In genomic region chr14:67491285-67491684, GRCh38 we compare ENCODE assay signal across 16 cellular contexts.
"Had no signal": no experiment of that assay in that cellular context is flagged by ENCODE, and none has a peak within 500 bp of the region (broad histone marks: within the 10 kb centered on the region; RNA-seq: fewer than 3 reads in every experiment).

No MANE protein-coding gene starts in this region.

- DNase-seq: activated CD4-positive, alpha-beta memory T cell treated with anti-CD3 and anti-CD28 coated beads, Interleukin-2, amount 10 ng/mL, durations not matched to agents 7 days and 5 days; activated CD8-positive, alpha-beta memory T cell treated with anti-CD3 and anti-CD28 coated beads, Interleukin-2, amount 50 U/mL, for 4 hours; activated gamma-delta T cell treated with Interleukin-2 at 50 U/mL for 16 hours; activated naive CD8-positive, alpha-beta T cell treated with anti-CD3 and anti-CD28 coated beads for 36 hours; activated T-cell treated with anti-CD3 and anti-CD28 coated beads, Interleukin-2, amount 50 U/mL, for 72 hours; esophagus squamous epithelium; foreskin fibroblast; mammary epithelial cell; ovary; stimulated activated CD4-positive, alpha-beta T cell treated with anti-CD3 and anti-CD28 coated beads, Interleukin-4, amount 100 ng/mL, for 1 hour; stimulated activated CD8-positive, alpha-beta memory T cell treated with anti-CD3 and anti-CD28 coated beads, Interleukin-4, amount 100 ng/mL, for 48 hours; stomach had no signal

- H3K27ac Mint-ChIP-seq: activated CD4-positive, alpha-beta memory T cell treated with anti-CD3 and anti-CD28 coated beads, Interleukin-2, amount 10 ng/mL, durations not matched to agents 7 days and 5 days; activated T-cell treated with anti-CD3 and anti-CD28 coated beads, Interleukin-2, amount 50 U/mL, for 72 hours had no signal

- H3K27ac ChIP-seq: esophagus squamous epithelium, ovary, stomach, thoracic aorta had no signal

- H3K27me3 Mint-ChIP-seq: activated naive CD8-positive, alpha-beta T cell treated with anti-CD3 and anti-CD28 coated beads for 36 hours had no signal

- H3K9me3 ChIP-seq: ovary had no signal

- H3K27me3 ChIP-seq: esophagus squamous epithelium, ovary, stomach had no signal

- H3K4me3 Mint-ChIP-seq: activated CD4-positive, alpha-beta memory T cell treated with anti-CD3 and anti-CD28 coated beads, Interleukin-2, amount 10 ng/mL, durations not matched to agents 7 days and 5 days; activated naive CD8-positive, alpha-beta T cell treated with anti-CD3 and anti-CD28 coated beads for 36 hours; activated T-cell treated with anti-CD3 and anti-CD28 coated beads, Interleukin-2, amount 50 U/mL, for 72 hours; neural crest cell had no signal

- H3K4me3 ChIP-seq: esophagus squamous epithelium, ovary, stomach, thoracic aorta had no signal

- H3K4me1 Mint-ChIP-seq: neural crest cell had no signal

- H3K36me3 ChIP-seq: esophagus squamous epithelium, ovary, thoracic aorta had no signal

- ATAC-seq: activated CD4-positive, CD25-positive, alpha-beta regulatory T cell treated with anti-CD3 and anti-CD28 coated beads, Interleukin-2, amount 50 U/mL, for 24 hours; activated T-cell treated with anti-CD3 and anti-CD28 coated beads, Interleukin-2, amount 50 U/mL, for 72 hours; left lobe of liver had no signal
